ENCODE assay signal across 1 cellular context in the genomic region with DNA sequence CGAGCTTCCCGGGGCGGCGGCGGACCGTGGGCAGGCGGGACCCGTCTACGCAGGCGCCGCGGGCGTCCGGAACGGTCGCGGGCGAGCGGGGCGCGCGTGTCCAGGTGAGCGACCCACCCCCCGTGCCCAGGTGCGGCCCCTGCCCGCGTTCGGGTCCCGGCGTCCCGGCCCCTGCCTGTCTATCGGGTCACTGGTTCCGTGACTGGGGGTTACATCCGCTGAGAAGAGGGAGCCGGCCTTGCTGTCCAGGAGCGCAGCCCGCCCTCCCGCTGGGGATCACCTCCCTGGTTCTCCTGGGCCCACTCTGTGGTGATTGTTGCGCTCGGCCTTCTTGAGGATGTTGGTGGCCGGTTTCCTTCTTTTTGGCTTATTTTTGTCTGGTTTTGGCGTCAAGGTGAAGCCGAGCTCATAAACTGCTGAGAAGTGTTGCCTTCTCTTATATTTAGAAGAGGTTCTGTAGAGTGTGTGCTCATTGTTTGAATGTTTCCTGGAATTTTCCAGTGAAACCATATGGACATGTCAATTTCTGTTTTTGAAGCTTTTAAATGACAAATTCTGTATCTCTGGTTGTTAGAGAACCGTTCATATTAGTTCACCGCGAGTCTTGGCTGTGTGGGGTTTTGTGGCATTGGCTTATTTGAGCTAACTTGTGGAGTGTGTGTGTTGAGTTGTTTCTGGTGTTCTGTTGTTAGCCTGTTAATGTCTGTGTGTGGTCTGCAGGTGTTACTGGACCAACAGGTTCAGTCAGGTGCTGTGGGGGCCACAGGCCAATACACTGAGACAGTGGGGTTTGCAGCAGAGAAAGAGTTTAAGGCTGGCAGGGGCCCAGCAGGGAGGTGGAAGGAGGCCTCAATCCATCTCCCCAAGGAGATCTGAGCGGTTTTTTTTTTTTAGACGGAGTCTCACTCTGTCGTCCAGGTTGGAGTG.
TF ChIP-seq lines count a peak whose summit lies in the region.

No MANE protein-coding gene starts in this region.

TF ChIP-seq in GM23338, 12 proteins besides CTCF, POLR2A, EP300 and RAD21 (continued from another document):
- TF ChIP-seq, protein P1, sequence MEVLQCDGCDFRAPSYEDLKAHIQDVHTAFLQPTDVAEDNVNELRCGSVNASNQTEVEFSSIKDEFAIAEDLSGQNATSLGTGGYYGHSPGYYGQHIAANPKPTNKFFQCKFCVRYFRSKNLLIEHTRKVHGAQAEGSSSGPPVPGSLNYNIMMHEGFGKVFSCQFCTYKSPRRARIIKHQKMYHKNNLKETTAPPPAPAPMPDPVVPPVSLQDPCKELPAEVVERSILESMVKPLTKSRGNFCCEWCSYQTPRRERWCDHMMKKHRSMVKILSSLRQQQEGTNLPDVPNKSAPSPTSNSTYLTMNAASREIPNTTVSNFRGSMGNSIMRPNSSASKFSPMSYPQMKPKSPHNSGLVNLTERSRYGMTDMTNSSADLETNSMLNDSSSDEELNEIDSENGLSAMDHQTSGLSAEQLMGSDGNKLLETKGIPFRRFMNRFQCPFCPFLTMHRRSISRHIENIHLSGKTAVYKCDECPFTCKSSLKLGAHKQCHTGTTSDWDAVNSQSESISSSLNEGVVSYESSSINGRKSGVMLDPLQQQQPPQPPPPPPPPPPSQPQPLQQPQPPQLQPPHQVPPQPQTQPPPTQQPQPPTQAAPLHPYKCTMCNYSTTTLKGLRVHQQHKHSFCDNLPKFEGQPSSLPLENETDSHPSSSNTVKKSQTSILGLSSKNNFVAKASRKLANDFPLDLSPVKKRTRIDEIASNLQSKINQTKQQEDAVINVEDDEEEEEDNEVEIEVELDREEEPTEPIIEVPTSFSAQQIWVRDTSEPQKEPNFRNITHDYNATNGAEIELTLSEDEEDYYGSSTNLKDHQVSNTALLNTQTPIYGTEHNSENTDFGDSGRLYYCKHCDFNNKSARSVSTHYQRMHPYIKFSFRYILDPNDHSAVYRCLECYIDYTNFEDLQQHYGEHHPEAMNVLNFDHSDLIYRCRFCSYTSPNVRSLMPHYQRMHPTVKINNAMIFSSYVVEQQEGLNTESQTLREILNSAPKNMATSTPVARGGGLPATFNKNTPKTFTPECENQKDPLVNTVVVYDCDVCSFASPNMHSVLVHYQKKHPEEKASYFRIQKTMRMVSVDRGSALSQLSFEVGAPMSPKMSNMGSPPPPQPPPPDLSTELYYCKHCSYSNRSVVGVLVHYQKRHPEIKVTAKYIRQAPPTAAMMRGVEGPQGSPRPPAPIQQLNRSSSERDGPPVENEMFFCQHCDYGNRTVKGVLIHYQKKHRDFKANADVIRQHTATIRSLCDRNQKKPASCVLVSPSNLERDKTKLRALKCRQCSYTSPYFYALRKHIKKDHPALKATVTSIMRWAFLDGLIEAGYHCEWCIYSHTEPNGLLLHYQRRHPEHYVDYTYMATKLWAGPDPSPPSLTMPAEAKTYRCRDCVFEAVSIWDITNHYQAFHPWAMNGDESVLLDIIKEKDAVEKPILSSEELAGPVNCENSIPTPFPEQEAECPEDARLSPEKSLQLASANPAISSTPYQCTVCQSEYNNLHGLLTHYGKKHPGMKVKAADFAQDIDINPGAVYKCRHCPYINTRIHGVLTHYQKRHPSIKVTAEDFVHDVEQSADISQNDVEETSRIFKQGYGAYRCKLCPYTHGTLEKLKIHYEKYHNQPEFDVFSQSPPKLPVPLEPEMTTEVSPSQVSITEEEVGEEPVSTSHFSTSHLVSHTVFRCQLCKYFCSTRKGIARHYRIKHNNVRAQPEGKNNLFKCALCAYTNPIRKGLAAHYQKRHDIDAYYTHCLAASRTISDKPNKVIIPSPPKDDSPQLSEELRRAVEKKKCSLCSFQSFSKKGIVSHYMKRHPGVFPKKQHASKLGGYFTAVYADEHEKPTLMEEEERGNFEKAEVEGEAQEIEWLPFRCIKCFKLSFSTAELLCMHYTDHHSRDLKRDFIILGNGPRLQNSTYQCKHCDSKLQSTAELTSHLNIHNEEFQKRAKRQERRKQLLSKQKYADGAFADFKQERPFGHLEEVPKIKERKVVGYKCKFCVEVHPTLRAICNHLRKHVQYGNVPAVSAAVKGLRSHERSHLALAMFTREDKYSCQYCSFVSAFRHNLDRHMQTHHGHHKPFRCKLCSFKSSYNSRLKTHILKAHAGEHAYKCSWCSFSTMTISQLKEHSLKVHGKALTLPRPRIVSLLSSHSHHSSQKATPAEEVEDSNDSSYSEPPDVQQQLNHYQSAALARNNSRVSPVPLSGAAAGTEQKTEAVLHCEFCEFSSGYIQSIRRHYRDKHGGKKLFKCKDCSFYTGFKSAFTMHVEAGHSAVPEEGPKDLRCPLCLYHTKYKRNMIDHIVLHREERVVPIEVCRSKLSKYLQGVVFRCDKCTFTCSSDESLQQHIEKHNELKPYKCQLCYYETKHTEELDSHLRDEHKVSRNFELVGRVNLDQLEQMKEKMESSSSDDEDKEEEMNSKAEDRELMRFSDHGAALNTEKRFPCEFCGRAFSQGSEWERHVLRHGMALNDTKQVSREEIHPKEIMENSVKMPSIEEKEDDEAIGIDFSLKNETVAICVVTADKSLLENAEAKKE (CRISPR knock-in tag; IDR thresholded peaks at IDR 0.05), result no peak
- TF ChIP-seq JUNB (IDR thresholded peaks at IDR 0.05; ENCODE audit: unreplicated experiment) (no peak), CREB1 (CRISPR knock-in tag; IDR thresholded peaks at IDR 0.05; ENCODE audit: low read depth) (no peak), EZH2phosphoT487 (IDR thresholded peaks at IDR 0.05; ENCODE audit: unreplicated experiment) (no peak), STAT1 (IDR thresholded peaks at IDR 0.05; ENCODE audit: unreplicated experiment) (no peak), POLR2AphosphoS5 (IDR thresholded peaks at IDR 0.05; ENCODE audit: low read depth) (no peak), ZNF114 (CRISPR knock-in tag; IDR thresholded peaks at IDR 0.05) (no peak), NANOG (IDR thresholded peaks at IDR 0.05; ENCODE audit: borderline replicate concordance) (no peak)
- TF ChIP-seq, protein P2, sequence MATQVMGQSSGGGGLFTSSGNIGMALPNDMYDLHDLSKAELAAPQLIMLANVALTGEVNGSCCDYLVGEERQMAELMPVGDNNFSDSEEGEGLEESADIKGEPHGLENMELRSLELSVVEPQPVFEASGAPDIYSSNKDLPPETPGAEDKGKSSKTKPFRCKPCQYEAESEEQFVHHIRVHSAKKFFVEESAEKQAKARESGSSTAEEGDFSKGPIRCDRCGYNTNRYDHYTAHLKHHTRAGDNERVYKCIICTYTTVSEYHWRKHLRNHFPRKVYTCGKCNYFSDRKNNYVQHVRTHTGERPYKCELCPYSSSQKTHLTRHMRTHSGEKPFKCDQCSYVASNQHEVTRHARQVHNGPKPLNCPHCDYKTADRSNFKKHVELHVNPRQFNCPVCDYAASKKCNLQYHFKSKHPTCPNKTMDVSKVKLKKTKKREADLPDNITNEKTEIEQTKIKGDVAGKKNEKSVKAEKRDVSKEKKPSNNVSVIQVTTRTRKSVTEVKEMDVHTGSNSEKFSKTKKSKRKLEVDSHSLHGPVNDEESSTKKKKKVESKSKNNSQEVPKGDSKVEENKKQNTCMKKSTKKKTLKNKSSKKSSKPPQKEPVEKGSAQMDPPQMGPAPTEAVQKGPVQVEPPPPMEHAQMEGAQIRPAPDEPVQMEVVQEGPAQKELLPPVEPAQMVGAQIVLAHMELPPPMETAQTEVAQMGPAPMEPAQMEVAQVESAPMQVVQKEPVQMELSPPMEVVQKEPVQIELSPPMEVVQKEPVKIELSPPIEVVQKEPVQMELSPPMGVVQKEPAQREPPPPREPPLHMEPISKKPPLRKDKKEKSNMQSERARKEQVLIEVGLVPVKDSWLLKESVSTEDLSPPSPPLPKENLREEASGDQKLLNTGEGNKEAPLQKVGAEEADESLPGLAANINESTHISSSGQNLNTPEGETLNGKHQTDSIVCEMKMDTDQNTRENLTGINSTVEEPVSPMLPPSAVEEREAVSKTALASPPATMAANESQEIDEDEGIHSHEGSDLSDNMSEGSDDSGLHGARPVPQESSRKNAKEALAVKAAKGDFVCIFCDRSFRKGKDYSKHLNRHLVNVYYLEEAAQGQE (IDR thresholded peaks at IDR 0.05; ENCODE audit: unreplicated experiment), result no peak
